In the genomic region with DNA sequence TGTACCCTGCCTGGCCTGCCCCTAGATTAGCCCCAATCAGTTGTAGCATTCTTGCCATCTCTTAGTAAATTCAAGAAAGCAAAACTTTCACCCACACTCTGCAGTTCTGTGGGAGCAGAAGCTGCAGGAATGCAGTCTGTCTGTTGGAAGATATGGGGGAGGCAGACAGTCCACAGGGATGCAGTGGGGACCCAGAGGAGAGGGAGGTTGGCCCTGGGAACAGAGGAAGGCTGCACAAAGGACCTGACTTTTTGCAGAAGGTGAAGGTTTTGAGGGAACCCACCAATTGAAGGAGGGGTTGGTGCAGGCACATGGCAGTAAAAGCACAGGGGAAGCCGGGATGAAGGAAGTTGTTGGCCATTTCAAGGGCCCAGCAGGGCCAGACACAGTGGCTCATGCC, we compare ENCODE assay signal across 13 cellular contexts. TPM values are rescaled to one million over a fixed set of nuclear protein-coding genes. Genes with fewer than 3 reads are reported as not detected.
DNase-seq lines count a peak whose midpoint lies in the region; ATAC-seq and TF ChIP-seq lines count a peak whose summit lies in the region.
"Had no signal": no experiment of that assay in that cellular context is flagged by ENCODE, and none has a peak within 500 bp of the region (broad histone marks: within the 10 kb centered on the region; RNA-seq: fewer than 3 reads in every experiment).

No MANE protein-coding gene starts in this region.

- H3K9me3 Mint-ChIP-seq in activated T-helper 1 cell treated with anti-CD3 and anti-CD28 coated beads, Interleukin-12 subunit alpha, Interleukin-12 subunit beta, Interleukin-2, Interleukin-4 antibody, amounts not matched to agents 30 ng/mL and 10 ng/mL and 1 ng/mL, durations not matched to agents 14 hours and 24 hours and 36 hours: no peaks in the 10 kb centered on the region
- H3K9me3 Mint-ChIP-seq: CD14-positive monocyte, GM23338 had no signal

- peaks cover 7% of the 10 kb centered on the region for H3K36me3 Mint-ChIP-seq in activated T-helper 1 cell treated with anti-CD3 and anti-CD28 coated beads, Interleukin-12 subunit alpha, Interleukin-12 subunit beta, Interleukin-2, Interleukin-4 antibody, amounts not matched to agents 30 ng/mL and 10 ng/mL and 1 ng/mL, durations not matched to agents 14 hours and 24 hours and 36 hours (ENCODE audit: low read depth)

- H3K27ac ChIP-seq in cardiac muscle cell: peak overlapping the region; percentile 43
- no peak overlapping the region for H3K27ac ChIP-seq in right cardiac atrium (ENCODE audit: low read length)
- no peak overlapping the region for H3K27ac ChIP-seq in neuronal stem cell (replicated peaks; ENCODE audit: low read length)
- no peak overlapping the region for H3K27ac ChIP-seq in thyroid gland
- H3K27ac ChIP-seq: A549 had no signal

- H2BK12ac ChIP-seq in neuronal stem cell (ENCODE audit: low read length): no peak overlapping the region

- H2AFZ ChIP-seq in neuronal stem cell (ENCODE audit: low read length): no peak overlapping the region
- H2AFZ ChIP-seq: GM23338 had no signal

- H3K9me3 ChIP-seq in cardiac muscle cell (ENCODE audit: low read depth): no peaks in the 10 kb centered on the region
- no peaks in the 10 kb centered on the region for H3K9me3 ChIP-seq in right cardiac atrium (ENCODE audit: control insufficient read depth, low read length)
- no peaks in the 10 kb centered on the region for H3K9me3 ChIP-seq in neuronal stem cell (replicated peaks in 1 of 2; ENCODE audit: control insufficient read depth in 2 of 2, insufficient read depth in 1 of 2, low read depth in 1 of 2, low read length in 2 of 2)
- H3K9me3 ChIP-seq in thyroid gland: no peaks in the 10 kb centered on the region
- H3K9me3 ChIP-seq: A549 had no signal

- no peak overlapping the region for H3K4ac ChIP-seq in neuronal stem cell (ENCODE audit: low read length)

- H4K8ac ChIP-seq in neuronal stem cell (ENCODE audit: low read depth, low read length): no peak overlapping the region

- ATAC-seq in right cardiac atrium (no peak), GM18511 (IDR thresholded peaks at IDR 0.05; ENCODE audit: unreplicated experiment) (no peak)
- ATAC-seq: A549, GM23338 had no signal

- no peak overlapping the region for H2BK15ac ChIP-seq in neuronal stem cell (ENCODE audit: low read length)

- no peak overlapping the region for H2BK120ac ChIP-seq in neuronal stem cell (ENCODE audit: low read depth, low read length)

- intact Hi-C loops in right cardiac atrium (cut with DNase I): no loop called here
- intact Hi-C loops in activated T-helper 1 cell treated with anti-CD3 and anti-CD28 coated beads, Interleukin-12 subunit alpha, Interleukin-12 subunit beta, Interleukin-2, Interleukin-4 antibody, amounts not matched to agents 30 ng/mL and 10 ng/mL and 1 ng/mL, durations not matched to agents 14 hours and 24 hours and 36 hours (cut with micrococcal nuclease): no loop called here
- intact Hi-C loops in thyroid gland (cut with DNase I): no loop called here

- H3K4me3 Mint-ChIP-seq in activated T-helper 1 cell treated with anti-CD3 and anti-CD28 coated beads, Interleukin-12 subunit alpha, Interleukin-12 subunit beta, Interleukin-2, Interleukin-4 antibody, amounts not matched to agents 30 ng/mL and 10 ng/mL and 1 ng/mL, durations not matched to agents 14 hours and 24 hours and 36 hours: no peak overlapping the region
- H3K4me3 Mint-ChIP-seq: CD14-positive monocyte, GM23338 had no signal

- no peak overlapping the region for H3K18ac ChIP-seq in neuronal stem cell (ENCODE audit: low read length)

- H3K4me2 ChIP-seq in neuronal stem cell (ENCODE audit: insufficient read depth, low read length, poor library complexity, severe bottlenecking): no peak overlapping the region
- H3K4me2 ChIP-seq: A549, GM23338 had no signal

- H3K23ac ChIP-seq in neuronal stem cell (ENCODE audit: low read depth, low read length, poor library complexity): peak overlapping the region; percentile 29

- H3K14ac ChIP-seq in neuronal stem cell (ENCODE audit: low read length): no peak overlapping the region

- no peaks in the 10 kb centered on the region for H3K27me3 Mint-ChIP-seq in activated T-helper 1 cell treated with anti-CD3 and anti-CD28 coated beads, Interleukin-12 subunit alpha, Interleukin-12 subunit beta, Interleukin-2, Interleukin-4 antibody, amounts not matched to agents 30 ng/mL and 10 ng/mL and 1 ng/mL, durations not matched to agents 14 hours and 24 hours and 36 hours (ENCODE audit: insufficient read depth)

- H3K36me3 ChIP-seq in cardiac muscle cell: peaks cover 13% of the 10 kb centered on the region
- peaks cover 5 to 47% of the 10 kb centered on the region in 2 donors for H3K36me3 ChIP-seq in neuronal stem cell (replicated peaks in 1 of 2; ENCODE audit: control insufficient read depth in 2 of 2, insufficient read depth in 2 of 2, low read length in 2 of 2)
- peaks cover 9 to 25% of the 10 kb centered on the region in 2 donors for H3K36me3 ChIP-seq in thyroid gland

- no peak overlapping the region for H3K9ac ChIP-seq in neuronal stem cell (ENCODE audit: low read depth, low read length, poor library complexity)

- no peak for DNase-seq in cardiac muscle cell (ENCODE audit: low read depth in 1 of 2, low spot score in 1 of 2)
- no peak for DNase-seq in right cardiac atrium
- DNase-seq in activated T-helper 1 cell treated with anti-CD3 and anti-CD28 coated beads, Interleukin-12 subunit alpha, Interleukin-12 subunit beta, Interleukin-2, Interleukin-4 antibody, amounts not matched to agents 30 ng/mL and 10 ng/mL and 1 ng/mL, durations not matched to agents 14 hours and 24 hours and 36 hours (ENCODE audit: low spot score): no peak
- no peak for DNase-seq in neuronal stem cell (ENCODE audit: low spot score)
- no peak for DNase-seq in stimulated activated CD4-positive, alpha-beta T cell treated with anti-CD3 and anti-CD28 coated beads, Interleukin-12 subunit alpha, Interleukin-12 subunit beta, amount 100 ng/mL, for 4 hours
- DNase-seq in thyroid gland: no peak
- DNase-seq: DMS53, H7, IMR-90 had no signal

- H3K4me3 ChIP-seq in cardiac muscle cell: no peak overlapping the region
- H3K4me3 ChIP-seq in right cardiac atrium (ENCODE audit: low read length): no peak overlapping the region
- no peak overlapping the region for H3K4me3 ChIP-seq in neuronal stem cell (ENCODE audit: low read length in 2 of 2)
- no peak overlapping the region for H3K4me3 ChIP-seq in thyroid gland (replicated peaks in 1 of 3)
- H3K4me3 ChIP-seq: A549, GM23338 had no signal

- peak overlapping the region; percentile 43 for H3K27ac Mint-ChIP-seq in activated T-helper 1 cell treated with anti-CD3 and anti-CD28 coated beads, Interleukin-12 subunit alpha, Interleukin-12 subunit beta, Interleukin-2, Interleukin-4 antibody, amounts not matched to agents 30 ng/mL and 10 ng/mL and 1 ng/mL, durations not matched to agents 14 hours and 24 hours and 36 hours
- H3K27ac Mint-ChIP-seq: GM23338 had no signal

- H3K4me1 Mint-ChIP-seq in activated T-helper 1 cell treated with anti-CD3 and anti-CD28 coated beads, Interleukin-12 subunit alpha, Interleukin-12 subunit beta, Interleukin-2, Interleukin-4 antibody, amounts not matched to agents 30 ng/mL and 10 ng/mL and 1 ng/mL, durations not matched to agents 14 hours and 24 hours and 36 hours (ENCODE audit: low read depth): no peaks in the 10 kb centered on the region
- H3K4me1 Mint-ChIP-seq: CD14-positive monocyte, GM23338 had no signal

- TF ChIP-seq POLR2A in thyroid gland (IDR thresholded peaks at IDR 0.05): no peak

- H3K79me1 ChIP-seq in neuronal stem cell (ENCODE audit: low read depth, low read length): no peaks in the 10 kb centered on the region

- no peak overlapping the region for H2AK5ac ChIP-seq in neuronal stem cell (ENCODE audit: low read depth, low read length)

- TF ChIP-seq CTCF in cardiac muscle cell (IDR thresholded peaks at IDR 0.05; ENCODE audit: low read depth, low read length): no peak
- TF ChIP-seq CTCF in thyroid gland (IDR thresholded peaks at IDR 0.05): no peak

- H3K4me1 ChIP-seq in cardiac muscle cell (ENCODE audit: low read depth) (no peaks in the 10 kb centered on the region), right cardiac atrium (ENCODE audit: control insufficient read depth, insufficient read depth, low read length) (no peaks in the 10 kb centered on the region), neuronal stem cell (ENCODE audit: control insufficient read depth in 2 of 2, insufficient read depth in 1 of 2, low read depth in 1 of 2, low read length in 2 of 2) (no peaks in the 10 kb centered on the region), thyroid gland (no peaks in the 10 kb centered on the region)
- H3K4me1 ChIP-seq: A549 had no signal

- H2BK5ac ChIP-seq in neuronal stem cell (ENCODE audit: low read length): no peak overlapping the region

- H3K27me3 ChIP-seq in cardiac muscle cell (no peaks in the 10 kb centered on the region), right cardiac atrium (ENCODE audit: control insufficient read depth, insufficient read depth) (no peaks in the 10 kb centered on the region), neuronal stem cell (ENCODE audit: control insufficient read depth in 3 of 3, insufficient read depth in 3 of 3, low read depth in 1 of 3, low read length in 3 of 3) (no peaks in the 10 kb centered on the region), thyroid gland (no peaks in the 10 kb centered on the region)

- H4K91ac ChIP-seq in neuronal stem cell (ENCODE audit: low read depth, low read length, poor library complexity): no peak overlapping the region

- 94% methylated on average over 1 of the region's 1 CpG for WGBS in right cardiac atrium
- WGBS in neuronal stem cell (ENCODE audit: extremely low coverage in 2 of 2, insufficient read length in 2 of 2, insufficient replicate concordance in 1 of 2), 2 donors: no CpG with 5 or more reads among the region's 1 CpG
- WGBS in thyroid gland, 2 donors: 68 to 83% methylated on average over 1 of the region's 1 CpG

RNA-seq across cellular contexts. Expression of a gene that starts 16.5 kb away (rescaled TPM):
- total RNA-seq in cardiac muscle cell (22.0 and 25.2 TPM in 2 replicates), right cardiac atrium (10 to 100 TPM; 25.1 to 27.8 (median 26.5) TPM), thyroid gland (10 to 100 TPM; 17.1 to 21.1 (median 17.6) TPM)
- polyA plus RNA-seq in cardiac muscle cell (37.9 and 38.1 TPM in 2 replicates), right cardiac atrium (18.8 TPM)
- total RNA-seq in activated T-helper 1 cell treated with anti-CD3 and anti-CD28 coated beads, Interleukin-12 subunit alpha, Interleukin-12 subunit beta, Interleukin-2, Interleukin-4 antibody, amounts not matched to agents 30 ng/mL and 10 ng/mL and 1 ng/mL, durations not matched to agents 14 hours and 24 hours and 36 hours: 24.6 and 27.7 TPM in 2 replicates
- polyA plus RNA-seq in neuronal stem cell (2013, experiment 1 of 2): 25.2 TPM
- 23.6 TPM for polyA plus RNA-seq in neuronal stem cell (2013, experiment 2 of 2)

RNA-seq across cellular contexts. Expression of a gene that starts 16.7 kb away (rescaled TPM):
- total RNA-seq in cardiac muscle cell (83.3 and 83.7 TPM in 2 replicates), right cardiac atrium (10 to 100 TPM; 50.9 to 61.9 (median 53.2) TPM), thyroid gland (100 to 1,000 TPM in 3 of 4 donors, 10 to 100 TPM in 1; 85.0 to 127 (median 101) TPM)
- polyA plus RNA-seq in cardiac muscle cell (85.2 and 95.9 TPM in 2 replicates), right cardiac atrium (31.3 TPM)
- total RNA-seq in activated T-helper 1 cell treated with anti-CD3 and anti-CD28 coated beads, Interleukin-12 subunit alpha, Interleukin-12 subunit beta, Interleukin-2, Interleukin-4 antibody, amounts not matched to agents 30 ng/mL and 10 ng/mL and 1 ng/mL, durations not matched to agents 14 hours and 24 hours and 36 hours: 80.4 and 84.7 TPM in 2 replicates
- 20.2 TPM for polyA plus RNA-seq in neuronal stem cell (2013, experiment 1 of 2)
- polyA plus RNA-seq in neuronal stem cell (2013, experiment 2 of 2): 20.8 TPM

RNA-seq across cellular contexts. Expression of a gene that starts 41.9 kb away (rescaled TPM):
- total RNA-seq in cardiac muscle cell: 74.3 and 80.9 TPM in 2 replicates
- 42.4 and 60.1 TPM in 2 replicates for polyA plus RNA-seq in cardiac muscle cell
- total RNA-seq in right cardiac atrium: 10 to 100 TPM; 50.5 to 53.7 (median 52.0) TPM
- polyA plus RNA-seq in right cardiac atrium: 20.8 TPM
- 78.2 and 79.2 TPM in 2 replicates for total RNA-seq in activated T-helper 1 cell treated with anti-CD3 and anti-CD28 coated beads, Interleukin-12 subunit alpha, Interleukin-12 subunit beta, Interleukin-2, Interleukin-4 antibody, amounts not matched to agents 30 ng/mL and 10 ng/mL and 1 ng/mL, durations not matched to agents 14 hours and 24 hours and 36 hours
- 72.3 TPM for polyA plus RNA-seq in neuronal stem cell (2013, experiment 1 of 2)
- polyA plus RNA-seq in neuronal stem cell (2013, experiment 2 of 2): 74.4 TPM
- 10 to 100 TPM; 38.5 to 47.8 (median 42.1) TPM for total RNA-seq in thyroid gland
